1 cellular context compared by ENCODE assay signal in the genomic region with DNA sequence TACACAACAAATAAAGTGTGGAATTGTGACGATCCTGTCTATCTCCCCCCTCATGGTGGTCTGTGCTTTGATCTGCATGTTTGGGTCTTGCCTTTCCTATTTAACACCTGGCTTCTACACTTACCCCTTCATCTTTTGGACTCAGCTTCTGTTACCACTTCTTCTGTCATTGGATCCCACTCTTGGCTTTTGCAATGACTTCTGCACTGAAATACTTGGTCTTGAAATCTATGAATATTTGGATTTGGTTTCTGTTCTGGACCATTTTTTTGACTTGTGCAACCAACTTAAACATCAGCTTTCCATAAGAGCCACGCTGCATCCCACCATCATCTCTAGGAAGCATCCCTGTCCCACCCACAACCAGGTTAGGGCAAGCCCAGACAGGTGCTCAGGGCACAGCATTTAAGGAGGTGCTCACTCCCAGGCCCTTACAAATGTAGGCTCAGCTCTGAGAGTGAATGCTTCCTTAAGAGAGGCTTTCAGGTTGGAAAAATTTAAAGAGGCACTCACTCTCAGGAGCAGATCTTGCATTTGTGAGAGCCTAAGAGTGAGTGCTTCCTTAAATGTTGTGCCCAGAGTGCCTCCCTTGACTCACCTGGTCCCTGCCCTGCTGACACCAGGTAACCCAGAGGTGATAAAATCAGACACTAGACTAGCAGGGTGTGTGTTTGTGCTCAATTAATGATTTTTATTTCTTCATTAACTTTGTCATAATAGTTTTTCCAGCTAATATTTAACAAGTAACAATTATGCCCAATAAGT.
TF ChIP-seq lines count a peak whose summit lies in the region.

No MANE protein-coding gene starts in this region.

TF ChIP-seq in GM23338, 12 proteins besides CTCF, POLR2A, EP300 and RAD21 (continued from another document):
- TF ChIP-seq, protein P1, sequence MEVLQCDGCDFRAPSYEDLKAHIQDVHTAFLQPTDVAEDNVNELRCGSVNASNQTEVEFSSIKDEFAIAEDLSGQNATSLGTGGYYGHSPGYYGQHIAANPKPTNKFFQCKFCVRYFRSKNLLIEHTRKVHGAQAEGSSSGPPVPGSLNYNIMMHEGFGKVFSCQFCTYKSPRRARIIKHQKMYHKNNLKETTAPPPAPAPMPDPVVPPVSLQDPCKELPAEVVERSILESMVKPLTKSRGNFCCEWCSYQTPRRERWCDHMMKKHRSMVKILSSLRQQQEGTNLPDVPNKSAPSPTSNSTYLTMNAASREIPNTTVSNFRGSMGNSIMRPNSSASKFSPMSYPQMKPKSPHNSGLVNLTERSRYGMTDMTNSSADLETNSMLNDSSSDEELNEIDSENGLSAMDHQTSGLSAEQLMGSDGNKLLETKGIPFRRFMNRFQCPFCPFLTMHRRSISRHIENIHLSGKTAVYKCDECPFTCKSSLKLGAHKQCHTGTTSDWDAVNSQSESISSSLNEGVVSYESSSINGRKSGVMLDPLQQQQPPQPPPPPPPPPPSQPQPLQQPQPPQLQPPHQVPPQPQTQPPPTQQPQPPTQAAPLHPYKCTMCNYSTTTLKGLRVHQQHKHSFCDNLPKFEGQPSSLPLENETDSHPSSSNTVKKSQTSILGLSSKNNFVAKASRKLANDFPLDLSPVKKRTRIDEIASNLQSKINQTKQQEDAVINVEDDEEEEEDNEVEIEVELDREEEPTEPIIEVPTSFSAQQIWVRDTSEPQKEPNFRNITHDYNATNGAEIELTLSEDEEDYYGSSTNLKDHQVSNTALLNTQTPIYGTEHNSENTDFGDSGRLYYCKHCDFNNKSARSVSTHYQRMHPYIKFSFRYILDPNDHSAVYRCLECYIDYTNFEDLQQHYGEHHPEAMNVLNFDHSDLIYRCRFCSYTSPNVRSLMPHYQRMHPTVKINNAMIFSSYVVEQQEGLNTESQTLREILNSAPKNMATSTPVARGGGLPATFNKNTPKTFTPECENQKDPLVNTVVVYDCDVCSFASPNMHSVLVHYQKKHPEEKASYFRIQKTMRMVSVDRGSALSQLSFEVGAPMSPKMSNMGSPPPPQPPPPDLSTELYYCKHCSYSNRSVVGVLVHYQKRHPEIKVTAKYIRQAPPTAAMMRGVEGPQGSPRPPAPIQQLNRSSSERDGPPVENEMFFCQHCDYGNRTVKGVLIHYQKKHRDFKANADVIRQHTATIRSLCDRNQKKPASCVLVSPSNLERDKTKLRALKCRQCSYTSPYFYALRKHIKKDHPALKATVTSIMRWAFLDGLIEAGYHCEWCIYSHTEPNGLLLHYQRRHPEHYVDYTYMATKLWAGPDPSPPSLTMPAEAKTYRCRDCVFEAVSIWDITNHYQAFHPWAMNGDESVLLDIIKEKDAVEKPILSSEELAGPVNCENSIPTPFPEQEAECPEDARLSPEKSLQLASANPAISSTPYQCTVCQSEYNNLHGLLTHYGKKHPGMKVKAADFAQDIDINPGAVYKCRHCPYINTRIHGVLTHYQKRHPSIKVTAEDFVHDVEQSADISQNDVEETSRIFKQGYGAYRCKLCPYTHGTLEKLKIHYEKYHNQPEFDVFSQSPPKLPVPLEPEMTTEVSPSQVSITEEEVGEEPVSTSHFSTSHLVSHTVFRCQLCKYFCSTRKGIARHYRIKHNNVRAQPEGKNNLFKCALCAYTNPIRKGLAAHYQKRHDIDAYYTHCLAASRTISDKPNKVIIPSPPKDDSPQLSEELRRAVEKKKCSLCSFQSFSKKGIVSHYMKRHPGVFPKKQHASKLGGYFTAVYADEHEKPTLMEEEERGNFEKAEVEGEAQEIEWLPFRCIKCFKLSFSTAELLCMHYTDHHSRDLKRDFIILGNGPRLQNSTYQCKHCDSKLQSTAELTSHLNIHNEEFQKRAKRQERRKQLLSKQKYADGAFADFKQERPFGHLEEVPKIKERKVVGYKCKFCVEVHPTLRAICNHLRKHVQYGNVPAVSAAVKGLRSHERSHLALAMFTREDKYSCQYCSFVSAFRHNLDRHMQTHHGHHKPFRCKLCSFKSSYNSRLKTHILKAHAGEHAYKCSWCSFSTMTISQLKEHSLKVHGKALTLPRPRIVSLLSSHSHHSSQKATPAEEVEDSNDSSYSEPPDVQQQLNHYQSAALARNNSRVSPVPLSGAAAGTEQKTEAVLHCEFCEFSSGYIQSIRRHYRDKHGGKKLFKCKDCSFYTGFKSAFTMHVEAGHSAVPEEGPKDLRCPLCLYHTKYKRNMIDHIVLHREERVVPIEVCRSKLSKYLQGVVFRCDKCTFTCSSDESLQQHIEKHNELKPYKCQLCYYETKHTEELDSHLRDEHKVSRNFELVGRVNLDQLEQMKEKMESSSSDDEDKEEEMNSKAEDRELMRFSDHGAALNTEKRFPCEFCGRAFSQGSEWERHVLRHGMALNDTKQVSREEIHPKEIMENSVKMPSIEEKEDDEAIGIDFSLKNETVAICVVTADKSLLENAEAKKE (CRISPR knock-in tag; IDR thresholded peaks at IDR 0.05), result no peak
- TF ChIP-seq, protein P2, sequence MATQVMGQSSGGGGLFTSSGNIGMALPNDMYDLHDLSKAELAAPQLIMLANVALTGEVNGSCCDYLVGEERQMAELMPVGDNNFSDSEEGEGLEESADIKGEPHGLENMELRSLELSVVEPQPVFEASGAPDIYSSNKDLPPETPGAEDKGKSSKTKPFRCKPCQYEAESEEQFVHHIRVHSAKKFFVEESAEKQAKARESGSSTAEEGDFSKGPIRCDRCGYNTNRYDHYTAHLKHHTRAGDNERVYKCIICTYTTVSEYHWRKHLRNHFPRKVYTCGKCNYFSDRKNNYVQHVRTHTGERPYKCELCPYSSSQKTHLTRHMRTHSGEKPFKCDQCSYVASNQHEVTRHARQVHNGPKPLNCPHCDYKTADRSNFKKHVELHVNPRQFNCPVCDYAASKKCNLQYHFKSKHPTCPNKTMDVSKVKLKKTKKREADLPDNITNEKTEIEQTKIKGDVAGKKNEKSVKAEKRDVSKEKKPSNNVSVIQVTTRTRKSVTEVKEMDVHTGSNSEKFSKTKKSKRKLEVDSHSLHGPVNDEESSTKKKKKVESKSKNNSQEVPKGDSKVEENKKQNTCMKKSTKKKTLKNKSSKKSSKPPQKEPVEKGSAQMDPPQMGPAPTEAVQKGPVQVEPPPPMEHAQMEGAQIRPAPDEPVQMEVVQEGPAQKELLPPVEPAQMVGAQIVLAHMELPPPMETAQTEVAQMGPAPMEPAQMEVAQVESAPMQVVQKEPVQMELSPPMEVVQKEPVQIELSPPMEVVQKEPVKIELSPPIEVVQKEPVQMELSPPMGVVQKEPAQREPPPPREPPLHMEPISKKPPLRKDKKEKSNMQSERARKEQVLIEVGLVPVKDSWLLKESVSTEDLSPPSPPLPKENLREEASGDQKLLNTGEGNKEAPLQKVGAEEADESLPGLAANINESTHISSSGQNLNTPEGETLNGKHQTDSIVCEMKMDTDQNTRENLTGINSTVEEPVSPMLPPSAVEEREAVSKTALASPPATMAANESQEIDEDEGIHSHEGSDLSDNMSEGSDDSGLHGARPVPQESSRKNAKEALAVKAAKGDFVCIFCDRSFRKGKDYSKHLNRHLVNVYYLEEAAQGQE (IDR thresholded peaks at IDR 0.05; ENCODE audit: unreplicated experiment), result no peak
- TF ChIP-seq CREB1 (CRISPR knock-in tag; IDR thresholded peaks at IDR 0.05; ENCODE audit: low read depth) (no peak), EZH2phosphoT487 (IDR thresholded peaks at IDR 0.05; ENCODE audit: unreplicated experiment) (no peak), ZNF114 (CRISPR knock-in tag; IDR thresholded peaks at IDR 0.05) (no peak), ZNF331 (CRISPR knock-in tag; IDR thresholded peaks at IDR 0.05; ENCODE audit: low read depth) (no peak), JUNB (IDR thresholded peaks at IDR 0.05; ENCODE audit: unreplicated experiment) (no peak), POLR2AphosphoS5 (IDR thresholded peaks at IDR 0.05; ENCODE audit: low read depth) (no peak), NANOG (IDR thresholded peaks at IDR 0.05; ENCODE audit: borderline replicate concordance) (no peak), EZH2 (IDR thresholded peaks at IDR 0.05; ENCODE audit: low read depth, unreplicated experiment) (no peak)
- TF ChIP-seq, protein P3, sequence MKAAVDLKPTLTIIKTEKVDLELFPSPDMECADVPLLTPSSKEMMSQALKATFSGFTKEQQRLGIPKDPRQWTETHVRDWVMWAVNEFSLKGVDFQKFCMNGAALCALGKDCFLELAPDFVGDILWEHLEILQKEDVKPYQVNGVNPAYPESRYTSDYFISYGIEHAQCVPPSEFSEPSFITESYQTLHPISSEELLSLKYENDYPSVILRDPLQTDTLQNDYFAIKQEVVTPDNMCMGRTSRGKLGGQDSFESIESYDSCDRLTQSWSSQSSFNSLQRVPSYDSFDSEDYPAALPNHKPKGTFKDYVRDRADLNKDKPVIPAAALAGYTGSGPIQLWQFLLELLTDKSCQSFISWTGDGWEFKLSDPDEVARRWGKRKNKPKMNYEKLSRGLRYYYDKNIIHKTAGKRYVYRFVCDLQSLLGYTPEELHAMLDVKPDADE (IDR thresholded peaks at IDR 0.05), result no peak
